ENCODE assay signal across 17 cellular contexts in the genomic region with DNA sequence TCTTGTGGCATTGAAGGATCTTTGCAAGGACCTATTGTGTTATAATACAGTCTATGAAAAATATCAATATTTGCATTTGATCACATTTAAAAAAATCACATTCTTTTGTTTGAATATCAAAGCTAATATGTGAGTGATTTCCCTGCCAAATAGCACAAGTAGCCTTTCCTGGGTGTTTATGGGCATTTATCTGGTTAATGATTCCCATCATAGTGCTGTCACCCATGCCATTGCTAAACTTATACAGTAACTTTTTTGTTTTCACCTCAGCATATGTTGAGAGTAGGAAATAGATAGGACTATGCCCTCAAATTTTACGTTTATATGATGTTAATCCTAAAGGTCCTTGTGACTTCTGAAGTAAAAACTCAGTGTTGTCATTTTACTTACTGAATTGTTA.
A peak's percentile ranks its signal among the peaks of the same experiment; 100 is the strongest.
DNase-seq lines count a peak whose midpoint lies in the region; ATAC-seq and TF ChIP-seq lines count a peak whose summit lies in the region.
"Had no signal": no experiment of that assay in that cellular context is flagged by ENCODE, and none has a peak within 500 bp of the region (broad histone marks: within the 10 kb centered on the region; RNA-seq: fewer than 3 reads in every experiment).

No MANE protein-coding gene starts in this region.

- H3K27ac ChIP-seq in VCaP (peak overlapping the region; percentile 86), mucosa of rectum (ENCODE audit: low read depth in 2 of 2, low read length in 2 of 2) (peak overlapping the region; percentile 3 to 36), transverse colon (peak overlapping the region; percentile 18 to 58 (median 53))
- H3K27ac ChIP-seq: BLaER1, GM23248 had no signal

- in situ Hi-C loops in transverse colon (cut with MboI; ENCODE audit: low pct_ligation_motif_present in 1 of 4, low pct_unique_long_range_greater_than_20kb in 1 of 4, low sequenced_read_pairs in 3 of 4), result no loop called here

- no peak for TF ChIP-seq POLR2A in transverse colon (IDR thresholded peaks at IDR 0.05)

- ATAC-seq in GM18498 (IDR thresholded peaks at IDR 0.05; ENCODE audit: unreplicated experiment) (no peak), GM21717 (IDR thresholded peaks at IDR 0.05; ENCODE audit: unreplicated experiment) (no peak), HG03342 (IDR thresholded peaks at IDR 0.05; ENCODE audit: unreplicated experiment) (no peak)
- ATAC-seq: GM12878, HCT116, HepG2 had no signal

- no peak for TF ChIP-seq EP300 in transverse colon (IDR thresholded peaks at IDR 0.05; ENCODE audit: low read depth)

- H3K27me3 ChIP-seq in mucosa of rectum (ENCODE audit: control insufficient read depth in 2 of 2, insufficient read depth in 2 of 2, low read length in 2 of 2), result no peaks in the 10 kb centered on the region
- H3K27me3 ChIP-seq in transverse colon, result no peaks in the 10 kb centered on the region
- H3K27me3 ChIP-seq: BLaER1 had no signal

- DNase-seq in DMS53 treated with DMSO at 0.1 percent for 48 hours (lab: John Stamatoyannopoulos, UW; ENCODE audit: unreplicated experiment) (peak; percentile 38), transverse colon (no peak), T1000 (lab: John Stamatoyannopoulos, UW) (no peak)
- DNase-seq: AML-193; Caco-2; CD8-positive, alpha-beta memory T cell; DMS79; GM23248 had no signal

- intact Hi-C loops in transverse colon (cut with DNase I; ENCODE audit: low total_unique reads), result no loop called here

- H3K36me3 ChIP-seq in mucosa of rectum (ENCODE audit: control insufficient read depth in 2 of 2, insufficient read depth in 2 of 2, low read length in 2 of 2), result peaks cover 0 to 3% of the 10 kb centered on the region in 2 donors
- H3K36me3 ChIP-seq in transverse colon, result no peaks in the 10 kb centered on the region
- H3K36me3 ChIP-seq: BLaER1 had no signal

- no peak for TF ChIP-seq CTCF in VCaP (conservative IDR thresholded peaks at IDR 0.05)
- TF ChIP-seq CTCF in transverse colon (IDR thresholded peaks at IDR 0.05), result no peak

- H3K4me3 ChIP-seq in mucosa of rectum (ENCODE audit: low read length in 2 of 2), result no peak overlapping the region
- no peak overlapping the region for H3K4me3 ChIP-seq in transverse colon
- H3K4me3 ChIP-seq: BLaER1, GM12878, GM23248 had no signal

- H3K4me1 ChIP-seq in mucosa of rectum (ENCODE audit: control insufficient read depth in 2 of 2, insufficient read depth in 2 of 2, low read length in 2 of 2), result peaks cover 3 to 23% of the 10 kb centered on the region in 2 donors
- peaks cover 0 to 26% (median 11%) of the 10 kb centered on the region in 4 donors for H3K4me1 ChIP-seq in transverse colon
- H3K4me1 ChIP-seq: BLaER1 had no signal

- H3K9me3 ChIP-seq in mucosa of rectum (ENCODE audit: control insufficient read depth in 2 of 2, low read length in 2 of 2) (no peaks in the 10 kb centered on the region), transverse colon (no peaks in the 10 kb centered on the region)
- H3K9me3 ChIP-seq: BLaER1, Caco-2 had no signal

- 18 to 21% methylated on average over 1 of the region's 1 CpG for WGBS in transverse colon (ENCODE audit: low coverage in 1 of 2), 2 donors

- no peak overlapping the region for H3K9ac ChIP-seq in mucosa of rectum (ENCODE audit: low read depth in 1 of 2, low read length in 2 of 2)
- H3K9ac ChIP-seq: BLaER1, GM23248 had no signal

Comparison
In these comparisons a context has a peak if more than half of its experiments do, and no peak if none do; other contexts are left out.
1. H3K27ac ChIP-seq: peak in every context shown above with its lines; median percentile 86 in VCaP; 53 in transverse colon; 20 in mucosa of rectum.